18 cellular contexts compared by ENCODE assay signal in genomic region chr6:167409689-167410088, GRCh38.
"Had no signal": no experiment of that assay in that cellular context is flagged by ENCODE, and none has a peak within 500 bp of the region (broad histone marks: within the 10 kb centered on the region; RNA-seq: fewer than 3 reads in every experiment).

No MANE protein-coding gene starts in this region.

- H3K4me3 ChIP-seq: colonic mucosa, ovary, psoas muscle, thyroid gland had no signal

- ATAC-seq: activated CD8-positive, alpha-beta T cell treated with anti-CD3 and anti-CD28 coated beads, Interleukin-2, amount 10 ng/mL, durations not matched to agents 7 days and 5 days; activated naive CD8-positive, alpha-beta T cell treated with anti-CD3 and anti-CD28 coated beads, Interleukin-2, amount 50 U/mL, for 24 hours; activated T-cell treated with anti-CD3 and anti-CD28 coated beads, Interleukin-2, amount 50 U/mL, for 4 hours; esophagus mucosa; naive thymus-derived CD4-positive, alpha-beta T cell; psoas muscle had no signal

- DNase-seq: activated CD4-positive, alpha-beta T cell treated with anti-CD3 and anti-CD28 coated beads for 48 hours; activated CD4-positive, CD25-positive, alpha-beta regulatory T cell; activated CD8-positive, alpha-beta T cell treated with anti-CD3 and anti-CD28 coated beads, Interleukin-2, amount 10 ng/mL, durations not matched to agents 7 days and 5 days; activated naive CD4-positive, alpha-beta T cell treated with anti-CD3 and anti-CD28 coated beads, Interleukin-2, amount 10 ng/mL, durations not matched to agents 7 days and 5 days; activated naive CD8-positive, alpha-beta T cell treated with anti-CD3 and anti-CD28 coated beads, Interleukin-2, amount 50 U/mL, for 24 hours; activated T-cell treated with anti-CD3 and anti-CD28 coated beads, Interleukin-2, amount 50 U/mL, for 4 hours; anterior cingulate cortex; colonic mucosa; mesenchymal stem cell; naive thymus-derived CD4-positive, alpha-beta T cell; ovary; psoas muscle; right cardiac atrium; stimulated activated CD4-positive, alpha-beta T cell treated with anti-CD3 and anti-CD28 coated beads, Interleukin-2, amount 100 ng/mL, for 24 hours; stimulated activated naive CD4-positive, alpha-beta T cell treated with Interleukin-2 at 50 U/mL for 16 hours; T-helper 9 cell; thyroid gland had no signal

- H3K4me1 ChIP-seq: colonic mucosa, psoas muscle, thyroid gland had no signal

- H3K27me3 ChIP-seq: colonic mucosa, ovary, thyroid gland had no signal

- H3K9me3 ChIP-seq: colonic mucosa, ovary, psoas muscle, thyroid gland had no signal

- H3K27ac ChIP-seq: colonic mucosa, ovary, psoas muscle, thyroid gland had no signal

- H3K36me3 ChIP-seq: colonic mucosa, ovary, thyroid gland had no signal
